Comparison of ENCODE assay signal across 7 cellular contexts in genomic region chr7:41415051-41415450, GRCh38.
"Had no signal": no experiment of that assay in that cellular context is flagged by ENCODE, and none has a peak within 500 bp of the region (broad histone marks: within the 10 kb centered on the region; RNA-seq: fewer than 3 reads in every experiment).

No MANE protein-coding gene starts in this region.

- H3K4me3 ChIP-seq: GM23248 had no signal

- H3K4me3 Mint-ChIP-seq: H9, IgD-negative memory B cell had no signal

- DNase-seq: GM23248, GOT3, H9, HCEC 1CT had no signal

- H3K27ac ChIP-seq: GM23248 had no signal

- H3K9ac ChIP-seq: GM23248 had no signal

- H3K27ac Mint-ChIP-seq: H9, IgD-negative memory B cell had no signal

- FAIRE-seq: H54, HTR-8/SVneo had no signal

- H3K27me3 Mint-ChIP-seq: IgD-negative memory B cell had no signal

- H3K36me3 Mint-ChIP-seq: IgD-negative memory B cell had no signal
